ENCODE assay signal across 1 cellular context in the genomic region with DNA sequence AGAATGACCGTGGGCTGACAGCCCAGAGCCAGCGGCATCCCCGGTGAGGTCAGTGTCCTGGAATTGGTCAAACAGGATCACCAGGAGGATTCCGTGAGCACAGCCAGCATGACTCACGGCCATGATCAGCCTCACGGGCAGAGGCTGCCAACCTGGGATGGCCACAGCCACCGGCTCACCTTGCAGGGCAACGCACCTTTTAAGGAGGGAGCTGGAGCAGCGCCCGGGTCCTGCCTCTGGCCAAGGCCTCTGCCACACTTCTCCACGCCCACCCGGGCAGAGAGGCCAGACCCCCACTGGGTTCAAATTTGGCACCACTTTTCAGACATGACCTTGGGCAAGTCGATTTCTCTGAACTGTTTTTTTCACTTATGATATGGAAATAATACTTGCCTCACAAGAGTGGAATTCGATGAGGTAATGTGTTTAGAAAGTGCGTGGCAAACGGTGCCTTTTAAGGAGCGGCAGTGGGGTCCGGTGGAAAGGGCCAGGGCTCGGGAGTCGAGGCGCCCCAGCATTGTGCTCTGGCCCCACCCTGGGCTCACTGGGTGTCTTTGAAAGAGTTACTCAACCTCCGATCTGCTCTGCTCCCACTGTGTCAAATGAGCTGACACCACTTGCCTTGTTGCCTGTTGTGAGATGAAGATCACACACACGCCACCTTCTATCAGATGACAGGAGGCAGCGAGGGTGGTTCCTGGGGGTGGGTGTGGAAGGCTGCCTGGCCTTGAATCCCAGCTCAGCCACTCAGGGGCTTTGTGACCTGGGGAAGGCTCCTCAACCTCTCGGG.
TF ChIP-seq lines count a peak whose summit lies in the region.

No MANE protein-coding gene starts in this region.

TF ChIP-seq in A549, 52 proteins besides CTCF, POLR2A, EP300 and RAD21 (continued from another document):
- TF ChIP-seq GATA3 (IDR thresholded peaks at IDR 0.05; ENCODE audit: borderline replicate concordance): peak; percentile 78; the same call in 1 of the 2 replicates
- no peak for TF ChIP-seq CBX8 (IDR thresholded peaks at IDR 0.05)
- no peak for TF ChIP-seq CHD2 (IDR thresholded peaks at IDR 0.05; ENCODE audit: low read length, partially characterized antibody)
- no peak for TF ChIP-seq ZC3H11A (IDR thresholded peaks at IDR 0.05)
- TF ChIP-seq, protein P1, sequence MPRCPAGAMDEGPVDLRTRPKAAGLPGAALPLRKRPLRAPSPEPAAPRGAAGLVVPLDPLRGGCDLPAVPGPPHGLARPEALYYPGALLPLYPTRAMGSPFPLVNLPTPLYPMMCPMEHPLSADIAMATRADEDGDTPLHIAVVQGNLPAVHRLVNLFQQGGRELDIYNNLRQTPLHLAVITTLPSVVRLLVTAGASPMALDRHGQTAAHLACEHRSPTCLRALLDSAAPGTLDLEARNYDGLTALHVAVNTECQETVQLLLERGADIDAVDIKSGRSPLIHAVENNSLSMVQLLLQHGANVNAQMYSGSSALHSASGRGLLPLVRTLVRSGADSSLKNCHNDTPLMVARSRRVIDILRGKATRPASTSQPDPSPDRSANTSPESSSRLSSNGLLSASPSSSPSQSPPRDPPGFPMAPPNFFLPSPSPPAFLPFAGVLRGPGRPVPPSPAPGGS (IDR thresholded peaks at IDR 0.05): no peak
- no peak for TF ChIP-seq EHF (CRISPR knock-in tag; IDR thresholded peaks at IDR 0.05)
- peak; percentile 34; the same call in 1 of the 2 replicates for TF ChIP-seq FOSL2 (IDR thresholded peaks at IDR 0.05)
- TF ChIP-seq FOSL2 (CRISPR knock-in tag; IDR thresholded peaks at IDR 0.05): peak; percentile 86
TF ChIP-seq in A549: peak in this region for 8.
